ENCODE assay signal across 1 cellular context in genomic region chr17:7774037-7774659, GRCh38.
TF ChIP-seq lines count a peak whose summit lies in the region.

No MANE protein-coding gene starts in this region.

TF ChIP-seq in HEK293, 187 proteins besides CTCF, POLR2A, EP300 and RAD21 (continued from another document):
- no peak for TF ChIP-seq PRDM2 (tag by site-specific recombination; IDR thresholded peaks at IDR 0.05; ENCODE audit: borderline replicate concordance)
- no peak for TF ChIP-seq ZNF155 (tag by site-specific recombination; IDR thresholded peaks at IDR 0.05)
- no peak for TF ChIP-seq ZNF449 (tag by site-specific recombination; IDR thresholded peaks at IDR 0.05)
- TF ChIP-seq KLF1 (tag by site-specific recombination; IDR thresholded peaks at IDR 0.05): no peak
- TF ChIP-seq ZSCAN30 (tag by site-specific recombination; IDR thresholded peaks at IDR 0.05): no peak
- TF ChIP-seq ZNF624 (tag by site-specific recombination; IDR thresholded peaks at IDR 0.05): no peak
- no peak for TF ChIP-seq ZNF391 (tag by site-specific recombination; IDR thresholded peaks at IDR 0.05; ENCODE audit: borderline replicate concordance, low read depth)
- TF ChIP-seq ZFP3 (tag by site-specific recombination; IDR thresholded peaks at IDR 0.05; ENCODE audit: low read depth): no peak
- peak; percentile 75 for TF ChIP-seq PRDM1 (tag by site-specific recombination; IDR thresholded peaks at IDR 0.05)
- TF ChIP-seq ZIC2 (tag by site-specific recombination; IDR thresholded peaks at IDR 0.05): peak; percentile 45; the same call in 1 of the 2 replicates
- TF ChIP-seq MEIS1 (CRISPR knock-in tag; IDR thresholded peaks at IDR 0.05; ENCODE audit: borderline replicate concordance): no peak
- no peak for TF ChIP-seq ZNF398 (tag by site-specific recombination; IDR thresholded peaks at IDR 0.05)
